ENCODE assay signal across 9 cellular contexts in genomic region chr1:23529146-23530088, GRCh38. TPM values are rescaled to one million over a fixed set of nuclear protein-coding genes. Genes with fewer than 3 reads are reported as not detected.
DNase-seq lines count a peak whose midpoint lies in the region; ATAC-seq and TF ChIP-seq lines count a peak whose summit lies in the region.
"Had no signal": no experiment of that assay in that cellular context is flagged by ENCODE, and none has a peak within 500 bp of the region (broad histone marks: within the 10 kb centered on the region; RNA-seq: fewer than 3 reads in every experiment).

No MANE protein-coding gene starts in this region.

- no peaks in the 10 kb centered on the region for H3K9me3 ChIP-seq in KOPT-K1 (ENCODE audit: insufficient read depth, low read length, poor library complexity, severe bottlenecking)
- H3K9me3 ChIP-seq: uterus had no signal

- peak overlapping the region; percentile 99 for H3K27ac ChIP-seq in KOPT-K1 (ENCODE audit: low read depth, low read length, poor library complexity, severe bottlenecking)
- H3K27ac ChIP-seq: uterus had no signal

- H3K27ac Mint-ChIP-seq in activated T-helper 2 cell treated with anti-CD3 and anti-CD28 coated beads, Interferon-gamma antibody, Interleukin-2, Interleukin-4, amounts not matched to agents 10 μg/mL and 5 μg/mL and 100 μg/mL, durations not matched to agents 14 hours and 24 hours and 36 hours = peak overlapping the region; percentile 61
- H3K27ac Mint-ChIP-seq in neural crest cell (ENCODE audit: unreplicated experiment) = peak overlapping the region; percentile 87

- peaks cover 24% of the 10 kb centered on the region for H3K36me3 ChIP-seq in KOPT-K1 (ENCODE audit: insufficient read depth, low read length)
- H3K36me3 ChIP-seq: uterus had no signal

- ATAC-seq in GM21526 (IDR thresholded peaks at IDR 0.05; ENCODE audit: low FRiP score, unreplicated experiment) (no peak), HG02623 (IDR thresholded peaks at IDR 0.05; ENCODE audit: unreplicated experiment) (no peak)

- H3K4me1 Mint-ChIP-seq in activated T-helper 2 cell treated with anti-CD3 and anti-CD28 coated beads, Interferon-gamma antibody, Interleukin-2, Interleukin-4, amounts not matched to agents 10 μg/mL and 5 μg/mL and 100 μg/mL, durations not matched to agents 14 hours and 24 hours and 36 hours (ENCODE audit: low read depth) = peaks cover 73% of the 10 kb centered on the region
- peaks cover 52% of the 10 kb centered on the region for H3K4me1 Mint-ChIP-seq in neural crest cell

- H3K9me3 Mint-ChIP-seq in activated T-helper 2 cell treated with anti-CD3 and anti-CD28 coated beads, Interferon-gamma antibody, Interleukin-2, Interleukin-4, amounts not matched to agents 10 μg/mL and 5 μg/mL and 100 μg/mL, durations not matched to agents 14 hours and 24 hours and 36 hours = no peaks in the 10 kb centered on the region
- H3K9me3 Mint-ChIP-seq in neural crest cell = no peaks in the 10 kb centered on the region

- H3K4me3 Mint-ChIP-seq in activated T-helper 2 cell treated with anti-CD3 and anti-CD28 coated beads, Interferon-gamma antibody, Interleukin-2, Interleukin-4, amounts not matched to agents 10 μg/mL and 5 μg/mL and 100 μg/mL, durations not matched to agents 14 hours and 24 hours and 36 hours (ENCODE audit: low read depth) = peak overlapping the region; percentile 81
- H3K4me3 Mint-ChIP-seq in neural crest cell = peak overlapping the region; percentile 90

- intact Hi-C loops in activated T-helper 2 cell treated with anti-CD3 and anti-CD28 coated beads, Interferon-gamma antibody, Interleukin-2, Interleukin-4, amounts not matched to agents 10 μg/mL and 5 μg/mL and 100 μg/mL, durations not matched to agents 14 hours and 24 hours and 36 hours (cut with micrococcal nuclease) = loop anchor here (2.0 to 5.0 kb wide), 3 partner anchors 29 to 973 kb away; partner anchors contain the start of genes ID3, RCAN3 and TCEA3

- no peaks in the 10 kb centered on the region for H3K27me3 Mint-ChIP-seq in activated T-helper 2 cell treated with anti-CD3 and anti-CD28 coated beads, Interferon-gamma antibody, Interleukin-2, Interleukin-4, amounts not matched to agents 10 μg/mL and 5 μg/mL and 100 μg/mL, durations not matched to agents 14 hours and 24 hours and 36 hours (ENCODE audit: low read depth)
- H3K27me3 Mint-ChIP-seq in neural crest cell (ENCODE audit: low read depth) = no peaks in the 10 kb centered on the region

- DNase-seq in DMS79 treated with DMSO at 0.1 percent for 48 hours (lab: John Stamatoyannopoulos, UW) (peak; percentile 54), neural crest cell (ENCODE audit: low read depth, low spot score) (no peak), NK-92 (lab: John Stamatoyannopoulos, UW; ENCODE audit: unreplicated experiment) (no peak), hippocampal formation (lab: John Stamatoyannopoulos, UW) (no peak)
- DNase-seq in activated T-helper 2 cell treated with anti-CD3 and anti-CD28 coated beads, Interferon-gamma antibody, Interleukin-2, Interleukin-4, amounts not matched to agents 10 μg/mL and 5 μg/mL and 100 μg/mL, durations not matched to agents 14 hours and 24 hours and 36 hours (ENCODE audit: low spot score) = no peak
- DNase-seq: uterus had no signal

- peaks cover 9% of the 10 kb centered on the region for H3K36me3 Mint-ChIP-seq in activated T-helper 2 cell treated with anti-CD3 and anti-CD28 coated beads, Interferon-gamma antibody, Interleukin-2, Interleukin-4, amounts not matched to agents 10 μg/mL and 5 μg/mL and 100 μg/mL, durations not matched to agents 14 hours and 24 hours and 36 hours (ENCODE audit: low read depth)
- no peaks in the 10 kb centered on the region for H3K36me3 Mint-ChIP-seq in neural crest cell (ENCODE audit: low read depth)

- no peak for TF ChIP-seq CTCF in neural crest cell (conservative IDR thresholded peaks at IDR 0.05)

RNA-seq across cellular contexts. Expression of gene E2F2, which starts 1.6 kb away (rescaled TPM):
- 17.2 and 18.6 TPM in 2 replicates for total RNA-seq in activated T-helper 2 cell treated with anti-CD3 and anti-CD28 coated beads, Interferon-gamma antibody, Interleukin-2, Interleukin-4, amounts not matched to agents 10 μg/mL and 5 μg/mL and 100 μg/mL, durations not matched to agents 14 hours and 24 hours and 36 hours
- total RNA-seq in neural crest cell = 23.5 and 23.7 TPM in 2 replicates

RNA-seq across cellular contexts. Expression of gene ID3, which starts 29.9 kb away (rescaled TPM):
- 24.7 and 26.9 TPM in 2 replicates for total RNA-seq in activated T-helper 2 cell treated with anti-CD3 and anti-CD28 coated beads, Interferon-gamma antibody, Interleukin-2, Interleukin-4, amounts not matched to agents 10 μg/mL and 5 μg/mL and 100 μg/mL, durations not matched to agents 14 hours and 24 hours and 36 hours
- total RNA-seq in neural crest cell = 36.2 and 40.9 TPM in 2 replicates

RNA-seq across cellular contexts. Expression of gene ASAP3, which starts 45.4 kb away (rescaled TPM):
- total RNA-seq in activated T-helper 2 cell treated with anti-CD3 and anti-CD28 coated beads, Interferon-gamma antibody, Interleukin-2, Interleukin-4, amounts not matched to agents 10 μg/mL and 5 μg/mL and 100 μg/mL, durations not matched to agents 14 hours and 24 hours and 36 hours = 0.48 TPM in 1 of 2 replicates, not detected in the other
- 45.5 and 45.8 TPM in 2 replicates for total RNA-seq in neural crest cell

Comparison
In these comparisons a context has a peak if more than half of its experiments do, and no peak if none do; other contexts are left out.
1. RNA of gene ASAP3, which starts 45.4 kb away (total RNA-seq): 45.5 to 45.8 TPM in neural crest cell; 0.48 TPM in activated T-helper 2 cell treated with anti-CD3 and anti-CD28 coated beads, Interferon-gamma antibody, Interleukin-2, Interleukin-4, amounts not matched to agents 10 μg/mL and 5 μg/mL and 100 μg/mL, durations not matched to agents 14 hours and 24 hours and 36 hours; every median in the first group is over 10 times any median in the second.